ENCODE assay signal across 17 cellular contexts in genomic region chr22:24580276-24580675, GRCh38. TPM values are rescaled to one million over a fixed set of nuclear protein-coding genes. Genes with fewer than 3 reads are reported as not detected.
DNase-seq lines count a peak whose midpoint lies in the region; ATAC-seq, FAIRE-seq and TF ChIP-seq lines count a peak whose summit lies in the region.
"Had no signal": no experiment of that assay in that cellular context is flagged by ENCODE, and none has a peak within 500 bp of the region (broad histone marks: within the 10 kb centered on the region; RNA-seq: fewer than 3 reads in every experiment).

No MANE protein-coding gene starts in this region.

- H3K4me1 ChIP-seq in HepG2 (ENCODE audit: insufficient read depth, low read length), result peaks cover 95% of the 10 kb centered on the region
- H3K4me1 ChIP-seq: parathyroid adenoma had no signal

- 0 out of 2 replicates have a peak overlapping the region, but pooled peaks have one; percentile 84 for H3K4me2 ChIP-seq in HepG2 (ENCODE audit: low read depth, low read length)

- TF ChIP-seq RAD21 in HepG2 (CRISPR knock-in tag; IDR thresholded peaks at IDR 0.05), result no peak

- BruUV-seq in HepG2 (replicated peaks; lab: Mats Ljungman, UMichigan), result no TSS peak

- H3K79me2 ChIP-seq in HepG2 (ENCODE audit: insufficient read depth, low read length), result no peaks in the 10 kb centered on the region
- H3K79me2 ChIP-seq: parathyroid adenoma had no signal

- FAIRE-seq in HepG2 (lab: Jason Lieb, UNC), result no peak

- H3K27ac ChIP-seq in HepG2 (ENCODE audit: extremely low read length, insufficient read depth, low read length), result peak overlapping the region; percentile 97
- H3K27ac ChIP-seq: parathyroid adenoma, thyroid gland had no signal

- H3K27me3 ChIP-seq in HepG2 (ENCODE audit: control insufficient read depth in 1 of 2, insufficient read depth in 2 of 2, low read length in 2 of 2), result no peaks in the 10 kb centered on the region
- H3K27me3 ChIP-seq: BE2C, thyroid gland had no signal

- no peak for TF ChIP-seq CTCF in HepG2 (CRISPR knock-in tag; IDR thresholded peaks at IDR 0.05)

- H3K4me3 ChIP-seq in HepG2 (replicated peaks in 1 of 3; ENCODE audit: insufficient read depth in 1 of 3, low read depth in 2 of 3, low read length in 3 of 3), result no peak overlapping the region
- H3K4me3 ChIP-seq: thyroid gland had no signal

- WGBS in HepG2 (ENCODE audit: low lambda C conversion rate), result 85% methylated on average over 2 of the region's 2 CpGs

- no peak for ATAC-seq in HepG2
- ATAC-seq in stimulated activated naive CD8-positive, alpha-beta T cell treated with anti-CD3 and anti-CD28 coated beads, Interleukin-15, Interleukin-2, amounts not matched to agents 100 U/mL and 50 U/mL, for 24 hours, result no peak
- ATAC-seq: activated CD8-positive, alpha-beta T cell treated with anti-CD3 and anti-CD28 coated beads for 36 hours had no signal

- CTCF ChIA-PET in HepG2 (lab: Yijun Ruan, JAX; ENCODE audit: low intra/inter-chr PET ratio, low total read pairs), result no interaction called here

- H2AFZ ChIP-seq in HepG2 (ENCODE audit: low read length), result no peak overlapping the region
- H2AFZ ChIP-seq: parathyroid adenoma had no signal

- intact Hi-C loops in HepG2 (cut with micrococcal nuclease; ENCODE audit: unreplicated experiment), result no loop called here
- intact Hi-C loops in cardiac septum (cut with DNase I), result no loop called here

- in situ Hi-C loops in HepG2 (cut with HindIII; ENCODE audit: extremely low pct_ligation_motif_present, low pct_unique_long_range_greater_than_20kb), result no loop called here

- no peak for TF ChIP-seq POLR2A in HepG2 (IDR thresholded peaks at IDR 0.05; ENCODE audit: insufficient read depth in 1 of 2, low read depth in 2 of 2, low read length in 2 of 2)

- H4K20me1 ChIP-seq in HepG2 (ENCODE audit: insufficient read depth, low read length), result no peaks in the 10 kb centered on the region

- DNase-seq in AG08395 (ENCODE audit: low spot score) (peak; percentile 71), HPDE6-E6E7 (ENCODE audit: extremely low spot score) (peak; percentile 47), dedifferentiated amniotic fluid mesenchymal stem cell (ENCODE audit: extremely low spot score) (peak; percentile 64), HepG2 (ENCODE audit: low spot score) (no peak), T-helper 1 cell (no peak), cortex of kidney (lab: John Stamatoyannopoulos, UW) (no peak), cardiac septum (ENCODE audit: low spot score) (no peak)
- no peak for DNase-seq in stimulated activated naive CD8-positive, alpha-beta T cell treated with anti-CD3 and anti-CD28 coated beads, Interleukin-15, Interleukin-2, amounts not matched to agents 100 U/mL and 50 U/mL, for 24 hours
- DNase-seq: activated CD8-positive, alpha-beta T cell treated with anti-CD3 and anti-CD28 coated beads for 36 hours; BE2C; H9; MV-4-11; NCI-H2171; SIG-M5; stimulated activated CD4-positive, alpha-beta T cell treated with anti-CD3 and anti-CD28 coated beads, Interleukin-15, amount 100 ng/mL, for 24 hours; thyroid gland had no signal

- no peak overlapping the region for H3K9ac ChIP-seq in HepG2 (ENCODE audit: insufficient read depth, low read depth, low read length)
- H3K9ac ChIP-seq: parathyroid adenoma had no signal

- TF ChIP-seq EP300 in HepG2 (IDR thresholded peaks at IDR 0.05; ENCODE audit: low read depth in 2 of 2, low read length in 2 of 2) (no peak), HepG2 (CRISPR knock-in tag; IDR thresholded peaks at IDR 0.05; ENCODE audit: borderline replicate concordance) (no peak)

- POLR2A ChIA-PET in HepG2 (lab: Yijun Ruan, JAX), result interaction anchor here (2.5 to 6.5 kb wide), 7 partner anchors 8 to 73 kb away, joined by 11 to 138 read pairs (median 27); partner anchors contain the start of genes GUCD1, LRRC75B and SNRPD3

- no peaks in the 10 kb centered on the region for H3K9me3 ChIP-seq in HepG2 (ENCODE audit: low read length)
- H3K9me3 ChIP-seq: BE2C, thyroid gland had no signal

- H3K36me3 ChIP-seq in HepG2 (replicated peaks in 1 of 2; ENCODE audit: control insufficient read depth in 1 of 2, insufficient read depth in 2 of 2, low read length in 2 of 2), result no peaks in the 10 kb centered on the region; a peak in 2 of 5 replicates
- H3K36me3 ChIP-seq: thyroid gland had no signal

RNA-seq across cellular contexts. Expression of gene LRRC75B, which starts 12.6 kb away (rescaled TPM):
- total RNA-seq in HepG2 (2016; rRNA removed; fragmentation: Illumina TruSeq; extraction: Trizol) (5.7 and 11.8 TPM in 2 replicates), cardiac septum (4.2 TPM)
- total RNA-seq in HepG2 (2016; cell fraction: cytosol; rRNA removed; fragmentation: Illumina TruSeq; extraction: Trizol; ENCODE audit: low read depth), result 14.2 and 14.4 TPM in 2 replicates
- total RNA-seq in HepG2 (2016; cell fraction: insoluble cytoplasmic fraction; rRNA removed; fragmentation: Illumina TruSeq; extraction: Trizol), result 5.6 and 12.5 TPM in 2 replicates
- 14.8 and 16.4 TPM in 2 replicates for total RNA-seq in HepG2 (2016; cell fraction: membrane; rRNA removed; fragmentation: Illumina TruSeq; extraction: Trizol)
- total RNA-seq in HepG2 (2016; cell fraction: nucleus; rRNA removed; fragmentation: Illumina TruSeq; extraction: Trizol), result 10.7 and 13.7 TPM in 2 replicates
- polyA plus RNA-seq in HepG2 (2011; rRNA removed), result 34.8 and 48.8 TPM in 2 replicates
- polyA plus RNA-seq in HepG2 (2011; cell fraction: cytosol; rRNA removed), result 18.6 and 35.0 TPM in 2 replicates
- polyA plus RNA-seq in HepG2 (2011; cell fraction: nucleus; rRNA removed), result 225 and 265 TPM in 2 replicates
- 19.0 and 24.1 TPM in 2 replicates for polyA plus RNA-seq in HepG2 (2012)
- polyA plus RNA-seq in HepG2 (2016; cell fraction: cytosol; fragmentation: Illumina TruSeq; extraction: Trizol; ENCODE audit: low read depth), result 15.3 and 17.1 TPM in 2 replicates
- polyA plus RNA-seq in HepG2 (2016; cell fraction: insoluble cytoplasmic fraction; fragmentation: Illumina TruSeq; extraction: Trizol; ENCODE audit: low read depth), result 8.8 and 9.2 TPM in 2 replicates
- 17.8 and 17.9 TPM in 2 replicates for polyA plus RNA-seq in HepG2 (2016; cell fraction: membrane; fragmentation: Illumina TruSeq; extraction: Trizol; ENCODE audit: low read depth)
- 32.8 and 35.7 TPM in 2 replicates for polyA plus RNA-seq in HepG2 (2016; cell fraction: nucleus; fragmentation: Illumina TruSeq; extraction: Trizol; ENCODE audit: insufficient read depth, low read depth)
- polyA minus RNA-seq in HepG2 (2011; rRNA and poly(A)+ RNA removed; ENCODE audit: low replicate concordance), result 24.5 TPM in 1 of 2 replicates, not detected in the other
- 5.7 and 8.9 TPM in 2 replicates for polyA minus RNA-seq in HepG2 (2011; cell fraction: cytosol; rRNA and poly(A)+ RNA removed)
- 13.3 and 13.4 TPM in 2 replicates for polyA minus RNA-seq in HepG2 (2011; cell fraction: nucleus; rRNA and poly(A)+ RNA removed)

RNA-seq across cellular contexts. Expression of gene GGT1, which starts 22.7 kb away (rescaled TPM):
- total RNA-seq in HepG2 (2016; rRNA removed; fragmentation: Illumina TruSeq; extraction: Trizol) (11.6 and 29.9 TPM in 2 replicates), cardiac septum (2.0 TPM)
- 6.9 and 7.0 TPM in 2 replicates for total RNA-seq in HepG2 (2016; cell fraction: cytosol; rRNA removed; fragmentation: Illumina TruSeq; extraction: Trizol; ENCODE audit: low read depth)
- 14.5 and 27.5 TPM in 2 replicates for total RNA-seq in HepG2 (2016; cell fraction: insoluble cytoplasmic fraction; rRNA removed; fragmentation: Illumina TruSeq; extraction: Trizol)
- total RNA-seq in HepG2 (2016; cell fraction: membrane; rRNA removed; fragmentation: Illumina TruSeq; extraction: Trizol), result 8.2 and 14.5 TPM in 2 replicates
- total RNA-seq in HepG2 (2016; cell fraction: nucleus; rRNA removed; fragmentation: Illumina TruSeq; extraction: Trizol), result 30.4 and 31.0 TPM in 2 replicates
- polyA plus RNA-seq in HepG2 (2011; rRNA removed), result 103 and 150 TPM in 2 replicates
- 81.5 and 120 TPM in 2 replicates for polyA plus RNA-seq in HepG2 (2011; cell fraction: cytosol; rRNA removed)
- 371 and 443 TPM in 2 replicates for polyA plus RNA-seq in HepG2 (2011; cell fraction: nucleus; rRNA removed)
- 45.9 and 52.6 TPM in 2 replicates for polyA plus RNA-seq in HepG2 (2012)
- polyA plus RNA-seq in HepG2 (2016; cell fraction: cytosol; fragmentation: Illumina TruSeq; extraction: Trizol; ENCODE audit: low read depth), result 8.9 and 10.2 TPM in 2 replicates
- polyA plus RNA-seq in HepG2 (2016; cell fraction: insoluble cytoplasmic fraction; fragmentation: Illumina TruSeq; extraction: Trizol; ENCODE audit: low read depth), result 15.2 and 17.2 TPM in 2 replicates
- 11.3 and 13.6 TPM in 2 replicates for polyA plus RNA-seq in HepG2 (2016; cell fraction: membrane; fragmentation: Illumina TruSeq; extraction: Trizol; ENCODE audit: low read depth)
- 74.0 and 82.3 TPM in 2 replicates for polyA plus RNA-seq in HepG2 (2016; cell fraction: nucleus; fragmentation: Illumina TruSeq; extraction: Trizol; ENCODE audit: insufficient read depth, low read depth)
- 7.2 and 119 TPM in 2 replicates for polyA minus RNA-seq in HepG2 (2011; rRNA and poly(A)+ RNA removed; ENCODE audit: low replicate concordance)
- 46.0 and 49.6 TPM in 2 replicates for polyA minus RNA-seq in HepG2 (2011; cell fraction: cytosol; rRNA and poly(A)+ RNA removed)
- 35.4 and 41.2 TPM in 2 replicates for polyA minus RNA-seq in HepG2 (2011; cell fraction: nucleus; rRNA and poly(A)+ RNA removed)

RNA-seq across cellular contexts. Expression of gene SNRPD3, which starts 24.5 kb away (rescaled TPM):
- total RNA-seq in HepG2 (2016; rRNA removed; fragmentation: Illumina TruSeq; extraction: Trizol), result 209 and 287 TPM in 2 replicates
- 29.0 and 31.7 TPM in 2 replicates for total RNA-seq in HepG2 (2016; cell fraction: cytosol; rRNA removed; fragmentation: Illumina TruSeq; extraction: Trizol; ENCODE audit: low read depth)
- 214 and 298 TPM in 2 replicates for total RNA-seq in HepG2 (2016; cell fraction: insoluble cytoplasmic fraction; rRNA removed; fragmentation: Illumina TruSeq; extraction: Trizol)
- 35.4 and 36.1 TPM in 2 replicates for total RNA-seq in HepG2 (2016; cell fraction: membrane; rRNA removed; fragmentation: Illumina TruSeq; extraction: Trizol)
- 83.7 and 87.5 TPM in 2 replicates for total RNA-seq in HepG2 (2016; cell fraction: nucleus; rRNA removed; fragmentation: Illumina TruSeq; extraction: Trizol)
- polyA plus RNA-seq in HepG2 (2011; rRNA removed), result 107 and 110 TPM in 2 replicates
- 278 and 291 TPM in 2 replicates for polyA plus RNA-seq in HepG2 (2011; cell fraction: cytosol; rRNA removed)
- 55.5 and 61.4 TPM in 2 replicates for polyA plus RNA-seq in HepG2 (2011; cell fraction: nucleus; rRNA removed)
- polyA plus RNA-seq in HepG2 (2012), result 178 and 251 TPM in 2 replicates
- polyA plus RNA-seq in HepG2 (2016; cell fraction: cytosol; fragmentation: Illumina TruSeq; extraction: Trizol; ENCODE audit: low read depth), result 35.3 and 40.6 TPM in 2 replicates
- 420 and 438 TPM in 2 replicates for polyA plus RNA-seq in HepG2 (2016; cell fraction: insoluble cytoplasmic fraction; fragmentation: Illumina TruSeq; extraction: Trizol; ENCODE audit: low read depth)
- polyA plus RNA-seq in HepG2 (2016; cell fraction: membrane; fragmentation: Illumina TruSeq; extraction: Trizol; ENCODE audit: low read depth), result 35.8 and 37.4 TPM in 2 replicates
- 132 and 146 TPM in 2 replicates for polyA plus RNA-seq in HepG2 (2016; cell fraction: nucleus; fragmentation: Illumina TruSeq; extraction: Trizol; ENCODE audit: insufficient read depth, low read depth)
- polyA minus RNA-seq in HepG2 (2011; rRNA and poly(A)+ RNA removed; ENCODE audit: low replicate concordance), result 134 and 369 TPM in 2 replicates
- polyA minus RNA-seq in HepG2 (2011; cell fraction: cytosol; rRNA and poly(A)+ RNA removed), result 72.3 and 74.0 TPM in 2 replicates
- 83.2 and 93.4 TPM in 2 replicates for polyA minus RNA-seq in HepG2 (2011; cell fraction: nucleus; rRNA and poly(A)+ RNA removed)
- 62.9 TPM for total RNA-seq in cardiac septum

RNA-seq across cellular contexts. Expression of gene GUCD1, which starts 25.3 kb away (rescaled TPM):
- total RNA-seq in HepG2 (2016; rRNA removed; fragmentation: Illumina TruSeq; extraction: Trizol) (125 and 128 TPM in 2 replicates), cardiac septum (97.4 TPM)
- total RNA-seq in HepG2 (2016; cell fraction: cytosol; rRNA removed; fragmentation: Illumina TruSeq; extraction: Trizol; ENCODE audit: low read depth), result 57.0 and 62.1 TPM in 2 replicates
- total RNA-seq in HepG2 (2016; cell fraction: insoluble cytoplasmic fraction; rRNA removed; fragmentation: Illumina TruSeq; extraction: Trizol), result 114 and 129 TPM in 2 replicates
- 156 and 159 TPM in 2 replicates for total RNA-seq in HepG2 (2016; cell fraction: membrane; rRNA removed; fragmentation: Illumina TruSeq; extraction: Trizol)
- 69.6 and 73.3 TPM in 2 replicates for total RNA-seq in HepG2 (2016; cell fraction: nucleus; rRNA removed; fragmentation: Illumina TruSeq; extraction: Trizol)
- polyA plus RNA-seq in HepG2 (2011; rRNA removed), result 245 and 282 TPM in 2 replicates
- polyA plus RNA-seq in HepG2 (2011; cell fraction: cytosol; rRNA removed), result 177 and 210 TPM in 2 replicates
- polyA plus RNA-seq in HepG2 (2011; cell fraction: nucleus; rRNA removed), result 217 and 220 TPM in 2 replicates
- polyA plus RNA-seq in HepG2 (2012), result 123 and 145 TPM in 2 replicates
- polyA plus RNA-seq in HepG2 (2016; cell fraction: cytosol; fragmentation: Illumina TruSeq; extraction: Trizol; ENCODE audit: low read depth), result 33.4 and 34.1 TPM in 2 replicates
- 101 and 109 TPM in 2 replicates for polyA plus RNA-seq in HepG2 (2016; cell fraction: insoluble cytoplasmic fraction; fragmentation: Illumina TruSeq; extraction: Trizol; ENCODE audit: low read depth)
- polyA plus RNA-seq in HepG2 (2016; cell fraction: membrane; fragmentation: Illumina TruSeq; extraction: Trizol; ENCODE audit: low read depth), result 91.3 and 96.0 TPM in 2 replicates
- 119 and 131 TPM in 2 replicates for polyA plus RNA-seq in HepG2 (2016; cell fraction: nucleus; fragmentation: Illumina TruSeq; extraction: Trizol; ENCODE audit: insufficient read depth, low read depth)
- 194 and 636 TPM in 2 replicates for polyA minus RNA-seq in HepG2 (2011; rRNA and poly(A)+ RNA removed; ENCODE audit: low replicate concordance)
- polyA minus RNA-seq in HepG2 (2011; cell fraction: cytosol; rRNA and poly(A)+ RNA removed), result 178 and 203 TPM in 2 replicates
- polyA minus RNA-seq in HepG2 (2011; cell fraction: nucleus; rRNA and poly(A)+ RNA removed), result 53.7 and 80.4 TPM in 2 replicates

Comparison
In these comparisons a context has a peak if more than half of its experiments do, and no peak if none do; other contexts are left out.
1. DNase-seq: peak in AG08395 (single experiment), HPDE6-E6E7 (single experiment) and dedifferentiated amniotic fluid mesenchymal stem cell (single experiment); none in HepG2 (single experiment), T-helper 1 cell (0 of 5), stimulated activated naive CD8-positive, alpha-beta T cell treated with anti-CD3 and anti-CD28 coated beads, Interleukin-15, Interleukin-2, amounts not matched to agents 100 U/mL and 50 U/mL, for 24 hours (single experiment), cortex of kidney (single experiment) and cardiac septum (single experiment).